ENCODE assay signal across 11 cellular contexts in genomic region chr17:73770849-73771229, GRCh38.
"Had no signal": no experiment of that assay in that cellular context is flagged by ENCODE, and none has a peak within 500 bp of the region (broad histone marks: within the 10 kb centered on the region; RNA-seq: fewer than 3 reads in every experiment).

No MANE protein-coding gene starts in this region.

- H3K27ac ChIP-seq: right lobe of liver had no signal

- ATAC-seq: effector memory CD8-positive, alpha-beta T cell; stimulated activated memory B cell treated with anti-CD40 and anti-IgM and Interleukin-4, amounts not matched to agents 10 μg/mL and 1 μg/mL and 100 μg/mL, for 72 hours had no signal

- H3K27ac Mint-ChIP-seq: activated CD4-positive, alpha-beta memory T cell treated with anti-CD3 and anti-CD28 coated beads for 36 hours; dendritic cell treated with granulocyte-macrophage colony-stimulating factor and Interleukin-4, amounts not matched to agents 40 ng/mL and 50 ng/mL, for 4 days; effector memory CD8-positive, alpha-beta T cell; progenitor cell of endocrine pancreas; stimulated activated memory B cell treated with anti-CD40 and anti-IgM and Interleukin-4, amounts not matched to agents 10 μg/mL and 1 μg/mL and 100 μg/mL, for 72 hours had no signal

- H3K9me3 Mint-ChIP-seq: activated CD4-positive, alpha-beta memory T cell treated with anti-CD3 and anti-CD28 coated beads for 36 hours; dendritic cell treated with granulocyte-macrophage colony-stimulating factor and Interleukin-4, amounts not matched to agents 40 ng/mL and 50 ng/mL, for 4 days; effector memory CD8-positive, alpha-beta T cell; naive thymus-derived CD4-positive, alpha-beta T cell; stimulated activated memory B cell treated with anti-CD40 and anti-IgM and Interleukin-4, amounts not matched to agents 10 μg/mL and 1 μg/mL and 100 μg/mL, for 72 hours had no signal

- H3K4me3 ChIP-seq: lung, right lobe of liver had no signal

- H3K36me3 ChIP-seq: right lobe of liver had no signal

- DNase-seq: activated CD4-positive, alpha-beta memory T cell treated with anti-CD3 and anti-CD28 coated beads for 36 hours; activated CD4-positive, alpha-beta T cell treated with anti-CD3 and anti-CD28 coated beads for 1 hour; activated naive CD4-positive, alpha-beta T cell; activated T-cell treated with anti-CD3 and anti-CD28 coated beads, Interleukin-2, amount 50 U/mL, for 48 hours; effector memory CD8-positive, alpha-beta T cell; naive thymus-derived CD4-positive, alpha-beta T cell had no signal

- H3K4me3 Mint-ChIP-seq: activated CD4-positive, alpha-beta memory T cell treated with anti-CD3 and anti-CD28 coated beads for 36 hours; dendritic cell treated with granulocyte-macrophage colony-stimulating factor and Interleukin-4, amounts not matched to agents 40 ng/mL and 50 ng/mL, for 4 days; effector memory CD8-positive, alpha-beta T cell; naive thymus-derived CD4-positive, alpha-beta T cell; stimulated activated memory B cell treated with anti-CD40 and anti-IgM and Interleukin-4, amounts not matched to agents 10 μg/mL and 1 μg/mL and 100 μg/mL, for 72 hours had no signal

- H3K27me3 ChIP-seq: right lobe of liver had no signal

- H3K4me1 Mint-ChIP-seq: stimulated activated memory B cell treated with anti-CD40 and anti-IgM and Interleukin-4, amounts not matched to agents 10 μg/mL and 1 μg/mL and 100 μg/mL, for 72 hours had no signal

- H3K27me3 Mint-ChIP-seq: activated CD4-positive, alpha-beta memory T cell treated with anti-CD3 and anti-CD28 coated beads for 36 hours; naive thymus-derived CD4-positive, alpha-beta T cell had no signal

- H3K9me3 ChIP-seq: right lobe of liver had no signal

- H3K36me3 Mint-ChIP-seq: activated CD4-positive, alpha-beta memory T cell treated with anti-CD3 and anti-CD28 coated beads for 36 hours; naive thymus-derived CD4-positive, alpha-beta T cell; stimulated activated memory B cell treated with anti-CD40 and anti-IgM and Interleukin-4, amounts not matched to agents 10 μg/mL and 1 μg/mL and 100 μg/mL, for 72 hours had no signal
